15 cellular contexts compared by ENCODE assay signal in the genomic region with DNA sequence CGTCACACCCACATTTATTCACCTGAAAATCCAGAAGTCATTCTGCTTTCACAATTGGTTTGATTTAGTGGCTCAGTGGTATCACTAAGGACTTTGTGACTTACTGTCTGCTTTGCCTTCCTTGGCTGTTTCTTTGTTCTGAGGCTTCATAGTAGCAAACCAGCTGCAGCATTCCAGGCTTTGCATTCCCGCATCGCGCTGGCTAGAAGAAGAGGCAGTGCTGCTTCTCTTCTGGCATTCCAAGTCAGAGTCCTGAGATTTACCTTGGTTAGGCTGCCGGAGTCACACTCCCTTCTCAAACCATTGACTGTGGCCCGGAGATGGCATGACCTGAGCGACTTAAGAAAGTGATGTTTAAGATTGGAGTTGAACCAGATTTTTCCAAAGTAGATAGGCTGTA.
"Had no signal": no experiment of that assay in that cellular context is flagged by ENCODE, and none has a peak within 500 bp of the region (broad histone marks: within the 10 kb centered on the region; RNA-seq: fewer than 3 reads in every experiment).

No MANE protein-coding gene starts in this region.

- H3K27me3 Mint-ChIP-seq: activated naive CD4-positive, alpha-beta T cell treated with anti-CD3 and anti-CD28 coated beads, Interleukin-2, amount 10 ng/mL, durations not matched to agents 7 days and 5 days; stimulated activated naive CD8-positive, alpha-beta T cell treated with anti-CD3 and anti-CD28 coated beads, Interleukin-15, Interleukin-2, amounts not matched to agents 100 ng/mL and 50 ng/mL, for 24 hours had no signal

- H3K4me1 Mint-ChIP-seq: activated naive CD4-positive, alpha-beta T cell treated with anti-CD3 and anti-CD28 coated beads, Interleukin-2, amount 10 ng/mL, durations not matched to agents 7 days and 5 days; natural killer cell had no signal

- H3K9me3 Mint-ChIP-seq: activated naive CD4-positive, alpha-beta T cell treated with anti-CD3 and anti-CD28 coated beads, Interleukin-2, amount 10 ng/mL, durations not matched to agents 7 days and 5 days; natural killer cell; stimulated activated naive CD8-positive, alpha-beta T cell treated with anti-CD3 and anti-CD28 coated beads, Interleukin-15, Interleukin-2, amounts not matched to agents 100 ng/mL and 50 ng/mL, for 24 hours had no signal

- H3K4me3 Mint-ChIP-seq: activated naive CD4-positive, alpha-beta T cell treated with anti-CD3 and anti-CD28 coated beads, Interleukin-2, amount 10 ng/mL, durations not matched to agents 7 days and 5 days; natural killer cell; stimulated activated naive CD8-positive, alpha-beta T cell treated with anti-CD3 and anti-CD28 coated beads, Interleukin-15, Interleukin-2, amounts not matched to agents 100 ng/mL and 50 ng/mL, for 24 hours had no signal

- H3K27me3 ChIP-seq: adrenal gland, cardiac muscle cell, esophagus muscularis mucosa, suprapubic skin, upper lobe of left lung had no signal

- H3K27ac Mint-ChIP-seq: activated naive CD4-positive, alpha-beta T cell treated with anti-CD3 and anti-CD28 coated beads, Interleukin-2, amount 10 ng/mL, durations not matched to agents 7 days and 5 days; natural killer cell had no signal

- H3K36me3 Mint-ChIP-seq: activated naive CD4-positive, alpha-beta T cell treated with anti-CD3 and anti-CD28 coated beads, Interleukin-2, amount 10 ng/mL, durations not matched to agents 7 days and 5 days; natural killer cell had no signal

- H3K4me3 ChIP-seq: adrenal gland, cardiac muscle cell, esophagus muscularis mucosa, lung, prostate gland, suprapubic skin, upper lobe of left lung had no signal

- ATAC-seq: natural killer cell, right cardiac atrium had no signal

- H3K27ac ChIP-seq: adrenal gland, cardiac muscle cell, esophagus muscularis mucosa, prostate gland, suprapubic skin, upper lobe of left lung had no signal

- H3K4me1 ChIP-seq: adrenal gland, esophagus muscularis mucosa, prostate gland, suprapubic skin, upper lobe of left lung had no signal

- FAIRE-seq: islet of Langerhans had no signal

- H3K36me3 ChIP-seq: adrenal gland, cardiac muscle cell, esophagus muscularis mucosa, prostate gland, suprapubic skin had no signal

- DNase-seq: activated CD4-positive, alpha-beta T cell treated with anti-CD3 and anti-CD28 coated beads for 1 hour; activated CD4-positive, alpha-beta T cell treated with anti-CD3 and anti-CD28 coated beads, Interleukin-2, amount 50 U/mL, for 4 hours; activated naive CD4-positive, alpha-beta T cell treated with anti-CD3 and anti-CD28 coated beads, Interleukin-2, amount 10 ng/mL, durations not matched to agents 7 days and 5 days; adrenal gland; natural killer cell; right cardiac atrium; T-helper 9 cell; upper lobe of left lung had no signal

- H3K9me3 ChIP-seq: adrenal gland, esophagus muscularis mucosa, prostate gland, suprapubic skin, upper lobe of left lung had no signal
